Comparison of ENCODE assay signal across 8 cellular contexts in genomic region chr18:34978953-34979608, GRCh38.
A peak's percentile ranks its signal among the peaks of the same experiment; 100 is the strongest.
DNase-seq lines count a peak whose midpoint lies in the region; ATAC-seq and TF ChIP-seq lines count a peak whose summit lies in the region.

No MANE protein-coding gene starts in this region.

- POLR2A ChIA-PET in T-cell (lab: Charles Lee) = no interaction called here

- peak overlapping the region; percentile 69 to 70 for H3K27ac Mint-ChIP-seq in T-cell

- no peaks in the 10 kb centered on the region for H3K9me3 ChIP-seq in heart right ventricle
- no peaks in the 10 kb centered on the region for H3K9me3 ChIP-seq in trophoblast cell (ENCODE audit: insufficient read depth, low read depth, low read length)
- no peaks in the 10 kb centered on the region for H3K9me3 ChIP-seq in tibial artery

- H3K27ac ChIP-seq in heart right ventricle = peak overlapping the region in 8 of 10 donors; percentile 12 to 84 (median 62)
- peak overlapping the region; percentile 7 for H3K27ac ChIP-seq in trophoblast cell (ENCODE audit: low read depth, low read length)
- peak overlapping the region; percentile 60 to 79 for H3K27ac ChIP-seq in tibial artery

- ATAC-seq in GM21576 (IDR thresholded peaks at IDR 0.05; ENCODE audit: unreplicated experiment) (peak; percentile 34), T-cell (replicated peaks in 1 of 4) (peak; percentile 33 to 60 (median 56)), heart right ventricle (peak; percentile 72 to 91 (median 82))

- H2BK120ac ChIP-seq in trophoblast cell (ENCODE audit: insufficient read depth, low read length, poor library complexity) = no peak overlapping the region

- H3K23ac ChIP-seq in trophoblast cell (ENCODE audit: low read length) = no peak overlapping the region

- H3K27me3 Mint-ChIP-seq in T-cell = peaks cover 0 to 14% of the 10 kb centered on the region in 2 donors

- H3K9ac ChIP-seq in trophoblast cell (ENCODE audit: low read length) = no peak overlapping the region

- H2AFZ ChIP-seq in trophoblast cell (ENCODE audit: insufficient read depth, low read length, poor library complexity) = no peak overlapping the region

- DNase-seq in Ammon's horn (ENCODE audit: low spot score) (peak; percentile 93), NCI-H1092 treated with DMSO at 0.1 percent for 48 hours (lab: John Stamatoyannopoulos, UW) (peak; percentile 69), T-cell (peak in 26 of 34 experiments; percentile 5 to 63 (median 20)), amniotic epithelial cell (ENCODE audit: low read depth) (peak; percentile 93), heart right ventricle (peak; percentile 23 to 59), trophoblast cell (peak; percentile 93 to 95), tibial artery (peak; percentile 77 to 79)

- peaks cover 0 to 18% (median 0%) of the 10 kb centered on the region in 7 donors for H3K27me3 ChIP-seq in heart right ventricle
- peaks cover 15% of the 10 kb centered on the region for H3K27me3 ChIP-seq in trophoblast cell (ENCODE audit: insufficient read depth, low read length)
- H3K27me3 ChIP-seq in tibial artery = no peaks in the 10 kb centered on the region

- peaks cover 0 to 37% (median 26%) of the 10 kb centered on the region in 9 donors for H3K4me1 ChIP-seq in heart right ventricle
- H3K4me1 ChIP-seq in trophoblast cell (ENCODE audit: control insufficient read depth in 1 of 2, insufficient read depth in 2 of 2, low read length in 2 of 2) = peaks cover 3 to 9% of the 10 kb centered on the region in 2 experiments
- peaks cover 0 to 26% (median 7%) of the 10 kb centered on the region in 4 donors for H3K4me1 ChIP-seq in tibial artery

- H3K4me3 Mint-ChIP-seq in T-cell = peak overlapping the region; percentile 86 to 91 (median 91)

- H4K91ac ChIP-seq in trophoblast cell (ENCODE audit: low read depth, low read length) = no peak overlapping the region

- H4K12ac ChIP-seq in trophoblast cell (ENCODE audit: low read depth, low read length) = no peak overlapping the region

- no peaks in the 10 kb centered on the region for H3K9me3 Mint-ChIP-seq in T-cell

- H3K79me1 ChIP-seq in trophoblast cell (ENCODE audit: low read length) = peaks cover 6% of the 10 kb centered on the region

- H3K36me3 Mint-ChIP-seq in T-cell = no peaks in the 10 kb centered on the region

- H2AK5ac ChIP-seq in trophoblast cell (ENCODE audit: low read length) = no peak overlapping the region

- H3K4me3 ChIP-seq in heart right ventricle (peak overlapping the region in 9 of 10 donors; percentile 65 to 90 (median 81)), trophoblast cell (ENCODE audit: low read depth, low read length) (no peak overlapping the region), tibial artery (peak overlapping the region; percentile 77 to 92)

- peak overlapping the region; percentile 100 for H3K4me2 ChIP-seq in trophoblast cell (ENCODE audit: low read length)

- H3K4me1 Mint-ChIP-seq in T-cell = peaks cover 27 to 33% (median 28%) of the 10 kb centered on the region in 3 donors

- 0 to 3% methylated on average over 9 of the region's 9 CpGs for WGBS in heart right ventricle, 2 donors
- WGBS in trophoblast cell (ENCODE audit: extremely low coverage, insufficient coverage, insufficient read length) = no CpG with 5 or more reads among the region's 9 CpGs

- H4K8ac ChIP-seq in trophoblast cell (ENCODE audit: low read depth, low read length) = no peak overlapping the region

- no peak overlapping the region for H3K4ac ChIP-seq in trophoblast cell (ENCODE audit: low read depth, low read length)

- intact Hi-C loops in heart right ventricle (cut with DNase I) = loop anchor here in 3 of 10 donors (5.0 to 10.0 kb wide), 2 partner anchors 94 to 97 kb away; no protein-coding TSS in a partner anchor
- intact Hi-C loops in tibial artery (cut with DNase I; ENCODE audit: low total_unique reads) = no loop called here

- no peaks in the 10 kb centered on the region for H3K79me2 ChIP-seq in trophoblast cell (ENCODE audit: control insufficient read depth, insufficient read depth, low read length, poor library complexity)

- TF ChIP-seq CTCF in heart right ventricle (IDR thresholded peaks at IDR 0.05) = peak in 1 of 9 donors; percentile 3
- no peak for TF ChIP-seq CTCF in tibial artery (IDR thresholded peaks at IDR 0.05)

- CTCF ChIA-PET in T-cell (lab: Charles Lee) = interaction anchor here in 1 of 2 donors (0.9 to 1.4 kb wide), 2 partner anchors 51 to 260 kb away, joined by 3 to 4 read pairs; no protein-coding TSS in a partner anchor

- H3K18ac ChIP-seq in trophoblast cell (ENCODE audit: low read length) = no peak overlapping the region

- H2BK12ac ChIP-seq in trophoblast cell (ENCODE audit: low read length) = no peak overlapping the region

- no peaks in the 10 kb centered on the region for H3K36me3 ChIP-seq in heart right ventricle
- H3K36me3 ChIP-seq in trophoblast cell (ENCODE audit: control insufficient read depth in 1 of 2, insufficient read depth in 2 of 2, low read length in 2 of 2) = no peaks in the 10 kb centered on the region
- H3K36me3 ChIP-seq in tibial artery = no peaks in the 10 kb centered on the region

- H3K14ac ChIP-seq in trophoblast cell (ENCODE audit: low read length) = no peak overlapping the region

- no peak overlapping the region for H2BK5ac ChIP-seq in trophoblast cell (ENCODE audit: low read depth, low read length, poor library complexity)

Comparison
In these comparisons a context has a peak if more than half of its experiments do, and no peak if none do; other contexts are left out.
1. DNase-seq: peak in every context shown above with its lines; median percentile 94 in trophoblast cell; 93 in Ammon's horn; 93 in amniotic epithelial cell; 78 in tibial artery; 69 in NCI-H1092 treated with DMSO at 0.1 percent for 48 hours; 41 in heart right ventricle; 20 in T-cell.
2. H3K27ac ChIP-seq: peak in every context shown above with its lines; median percentile 70 in tibial artery; 62 in heart right ventricle; 7 in trophoblast cell.